Comparison of ENCODE assay signal across 1 cellular context in genomic region chr12:11717533-11717961, GRCh38.
TF ChIP-seq lines count a peak whose summit lies in the region.

No MANE protein-coding gene starts in this region.

TF ChIP-seq in WTC11, 78 proteins besides CTCF, POLR2A, EP300 and RAD21 (continued from another document):
- TF ChIP-seq AFF4 (CRISPR knock-in tag; IDR thresholded peaks at IDR 0.05; ENCODE audit: borderline replicate concordance) (no peak), ZNF512 (CRISPR knock-in tag; IDR thresholded peaks at IDR 0.05; ENCODE audit: borderline replicate concordance) (no peak), STAT6 (CRISPR knock-in tag; conservative IDR thresholded peaks at IDR 0.05; ENCODE audit: low read depth) (no peak), SOX15 (CRISPR knock-in tag; IDR thresholded peaks at IDR 0.05) (no peak), HMGA2 (CRISPR knock-in tag; IDR thresholded peaks at IDR 0.05) (no peak), ZNF138 (CRISPR knock-in tag; conservative IDR thresholded peaks at IDR 0.05) (no peak), OVOL2 (CRISPR knock-in tag; IDR thresholded peaks at IDR 0.05; ENCODE audit: borderline replicate concordance) (no peak), ZNF396 (CRISPR knock-in tag; IDR thresholded peaks at IDR 0.05; ENCODE audit: borderline replicate concordance) (no peak), ZSCAN18 (CRISPR knock-in tag; IDR thresholded peaks at IDR 0.05) (no peak), USF1 (CRISPR knock-in tag; IDR thresholded peaks at IDR 0.05) (no peak), GTF2I (CRISPR knock-in tag; conservative IDR thresholded peaks at IDR 0.05) (no peak)
